ENCODE assay signal across 8 cellular contexts in genomic region chr19:11766597-11767591, GRCh38. TPM values are rescaled to one million over a fixed set of nuclear protein-coding genes. Genes with fewer than 3 reads are reported as not detected.
A peak's percentile ranks its signal among the peaks of the same experiment; 100 is the strongest.
DNase-seq lines count a peak whose midpoint lies in the region; ATAC-seq and TF ChIP-seq lines count a peak whose summit lies in the region.

Gene ZNF441, plus strand, starts transcription at chr19:11767000. Its CDS starts 194 bp downstream, at chr19:11767194.

- peak within 1 kb of the TSS; percentile 97 to 99 (median 98) for H3K4me3 Mint-ChIP-seq in T-cell

- peak within 1 kb of the TSS; percentile 95 for H3K27ac Mint-ChIP-seq in T-cell

- TF ChIP-seq CTCF in adrenal gland (IDR thresholded peaks at IDR 0.05): peak in 1 of 6 experiments; percentile 4
- TF ChIP-seq CTCF in heart right ventricle (IDR thresholded peaks at IDR 0.05): no peak
- TF ChIP-seq CTCF in transverse colon (IDR thresholded peaks at IDR 0.05): peak in 1 of 5 experiments; percentile 13

- H3K9me3 Mint-ChIP-seq in T-cell: peaks cover 8 to 29% (median 22%) of the 10 kb centered on the region in 3 donors

- CTCF ChIA-PET in T-cell (lab: Charles Lee): interaction anchor here in 1 of 2 donors (0.6 kb wide), 1 partner anchor 38 kb away, joined by 13 read pairs; no protein-coding TSS in a partner anchor

- H3K4me1 Mint-ChIP-seq in T-cell: peaks cover 21 to 25% (median 23%) of the 10 kb centered on the region in 3 donors

- ATAC-seq in HG02642 (IDR thresholded peaks at IDR 0.05; ENCODE audit: poor library complexity, unreplicated experiment) (peak; percentile 93), T-cell (replicated peaks in 1 of 4) (peak; percentile 94 to 97 (median 95)), heart right ventricle (peak; percentile 98 to 100 (median 99))

- intact Hi-C loops in adrenal gland (cut with DNase I) (no loop called here), heart right ventricle (cut with DNase I) (loop anchor here in 6 of 10 donors (1.0 to 5.0 kb wide), 4 partner anchors 28 to 70 kb away; partner anchors contain the start of gene ZNF823 (in 4 of the 6)), posterior cingulate gyrus (cut with DNase I) (loop anchor here (1.0 to 2.0 kb wide), 2 partner anchors 28 to 170 kb away; partner anchors contain the start of gene ZNF627), transverse colon (cut with DNase I; ENCODE audit: low total_unique reads) (no loop called here)

- peaks cover 26% of the 10 kb centered on the region for H3K36me3 Mint-ChIP-seq in T-cell

- in situ Hi-C loops in transverse colon (cut with MboI; ENCODE audit: low pct_ligation_motif_present in 1 of 4, low pct_unique_long_range_greater_than_20kb in 1 of 4, low sequenced_read_pairs in 3 of 4): no loop called here

- WGBS in adrenal gland, 4 donors: 0% methylated on average over 17 to 61 of the region's 61 CpGs
- 0 to 1% methylated on average over 61 of the region's 61 CpGs for WGBS in heart right ventricle, 2 donors
- 0% methylated on average over 2 to 36 of the region's 61 CpGs for WGBS in transverse colon (ENCODE audit: low coverage in 1 of 2), 2 donors

- peaks cover 4 to 9% of the 10 kb centered on the region in 2 donors for H3K27me3 Mint-ChIP-seq in T-cell

- H3K27me3 ChIP-seq in adrenal gland (no peaks in the 10 kb centered on the region), heart right ventricle (no peaks in the 10 kb centered on the region), transverse colon (no peaks in the 10 kb centered on the region)

- DNase-seq in NCI-H1417 (lab: John Stamatoyannopoulos, UW): peak; percentile 87 to 98 (median 96)
- peak; percentile 70 to 94 (median 83) for DNase-seq in T-cell
- peak; percentile 98 to 99 (median 99) for DNase-seq in adrenal gland
- DNase-seq in heart right ventricle: peak; percentile 98
- peak; percentile 95 to 100 (median 98) for DNase-seq in posterior cingulate gyrus
- peak; percentile 99 for DNase-seq in transverse colon

- no peak for TF ChIP-seq EP300 in transverse colon (IDR thresholded peaks at IDR 0.05; ENCODE audit: low read depth)

- H3K36me3 ChIP-seq in adrenal gland (replicated peaks in 1 of 2) (no peaks in the 10 kb centered on the region), heart right ventricle (peaks cover 0 to 6% (median 0%) of the 10 kb centered on the region in 9 donors), transverse colon (no peaks in the 10 kb centered on the region)

- H3K4me3 ChIP-seq in adrenal gland (peak within 1 kb of the TSS in 3 of 4 donors; percentile 22 to 87 (median 71)), heart right ventricle (peak within 1 kb of the TSS; percentile 54 to 95 (median 84)), transverse colon (peak within 1 kb of the TSS; percentile 73 to 86 (median 80))

- peaks cover 0 to 14% of the 10 kb centered on the region in 2 donors for H3K4me1 ChIP-seq in adrenal gland (replicated peaks in 1 of 2)
- peaks cover 3 to 20% (median 16%) of the 10 kb centered on the region in 9 donors for H3K4me1 ChIP-seq in heart right ventricle
- H3K4me1 ChIP-seq in transverse colon: peaks cover 9 to 16% (median 15%) of the 10 kb centered on the region in 4 donors

- TF ChIP-seq POLR2A in GM10847 (IDR thresholded peaks at IDR 0.05; ENCODE audit: extremely low read depth, insufficient read length) (peak; percentile 66), adrenal gland (IDR thresholded peaks at IDR 0.05) (peak; percentile 41 to 90), transverse colon (IDR thresholded peaks at IDR 0.05) (peak; percentile 74)

- H3K27ac ChIP-seq in adrenal gland (peak within 1 kb of the TSS; percentile 71 to 97 (median 95)), heart right ventricle (peak within 1 kb of the TSS; percentile 82 to 97 (median 93)), transverse colon (peak within 1 kb of the TSS; percentile 91 to 96 (median 94))

- no peaks in the 10 kb centered on the region for H3K9me3 ChIP-seq in adrenal gland (replicated peaks in 1 of 3)
- H3K9me3 ChIP-seq in heart right ventricle: peaks cover 0 to 33% (median 0%) of the 10 kb centered on the region in 11 donors
- H3K9me3 ChIP-seq in transverse colon: peaks cover 0 to 9% of the 10 kb centered on the region in 2 donors

- POLR2A ChIA-PET in T-cell (lab: Charles Lee): interaction anchor here in 1 of 2 donors (0.5 kb wide), 1 partner anchor 1413 kb away, joined by 3 read pairs; no protein-coding TSS in a partner anchor

RNA-seq across cellular contexts. Expression of gene ZNF441, which starts in this region (rescaled TPM):
- total RNA-seq in T-cell (10 to 100 TPM in 3 of 5 donors, 1 to 10 TPM in 2; 4.8 to 18.4 (median 16.0) TPM), adrenal gland (10 to 100 TPM in 1 of 8 donors, 1 to 10 TPM in 7; 2.8 to 14.2 (median 7.5) TPM), heart right ventricle (1 to 10 TPM; 2.8 to 7.0 (median 5.2) TPM), transverse colon (10 to 100 TPM in 3 of 4 donors, 1 to 10 TPM in 1; 8.3 to 20.9 (median 14.8) TPM)
- polyA plus RNA-seq in adrenal gland (1 to 10 TPM; 4.4 to 9.7 (median 6.5) TPM), heart right ventricle (1 to 10 TPM; 1.7 to 5.6 TPM)

Comparison
In these comparisons a context has a peak if more than half of its experiments do, and no peak if none do; other contexts are left out.
1. Peak in every context shown above with its lines: DNase-seq, ATAC-seq, H3K4me3 ChIP-seq and H3K27ac ChIP-seq.
2. intact Hi-C loops: an anchor here in heart right ventricle (1.0 to 5.0 kb wide) and posterior cingulate gyrus (1.0 to 2.0 kb wide); none called in adrenal gland and transverse colon.